Comparison of ENCODE assay signal across 15 cellular contexts in genomic region chr1:244371294-244372141, GRCh38.
DNase-seq lines count a peak whose midpoint lies in the region; ATAC-seq and TF ChIP-seq lines count a peak whose summit lies in the region.
"Had no signal": no experiment of that assay in that cellular context is flagged by ENCODE, and none has a peak within 500 bp of the region (broad histone marks: within the 10 kb centered on the region; RNA-seq: fewer than 3 reads in every experiment).

No MANE protein-coding gene starts in this region.

- H3K36me3 ChIP-seq in suprapubic skin: no peaks in the 10 kb centered on the region
- H3K36me3 ChIP-seq: pancreas had no signal

- H3K27me3 ChIP-seq in suprapubic skin: no peaks in the 10 kb centered on the region
- H3K27me3 ChIP-seq: pancreas had no signal

- no peak for TF ChIP-seq EP300 in suprapubic skin (IDR thresholded peaks at IDR 0.05)

- H3K4me3 ChIP-seq in suprapubic skin: no peak overlapping the region
- H3K4me3 ChIP-seq: pancreas had no signal

- ATAC-seq in activated CD8-positive, alpha-beta memory T cell treated with anti-CD3 and anti-CD28 coated beads, Interleukin-2, amount 10 ng/mL, durations not matched to agents 7 days and 5 days: peak; percentile 58
- ATAC-seq in HG03432 (IDR thresholded peaks at IDR 0.05; ENCODE audit: unreplicated experiment) (peak; percentile 85), WTC11 (no peak), GM21576 (IDR thresholded peaks at IDR 0.05; ENCODE audit: unreplicated experiment) (no peak), GM19397 (IDR thresholded peaks at IDR 0.05; ENCODE audit: unreplicated experiment) (no peak)
- ATAC-seq: activated CD8-positive, alpha-beta T cell treated with anti-CD3 and anti-CD28 coated beads for 36 hours; HCT116; pancreas had no signal

- POLR2A ChIA-PET in WTC11 (lab: Charles Lee): no interaction called here

- no peaks in the 10 kb centered on the region for H3K9me3 Mint-ChIP-seq in activated CD8-positive, alpha-beta memory T cell treated with anti-CD3 and anti-CD28 coated beads, Interleukin-2, amount 10 ng/mL, durations not matched to agents 7 days and 5 days (ENCODE audit: low read depth)
- H3K9me3 Mint-ChIP-seq in WTC11: no peaks in the 10 kb centered on the region
- H3K9me3 Mint-ChIP-seq: activated CD8-positive, alpha-beta T cell treated with anti-CD3 and anti-CD28 coated beads for 36 hours; T-helper 1 cell treated with Interleukin-12 subunit alpha and Interleukin-12 subunit beta and Interleukin-4 antibody, amounts not matched to agents 30 μg/mL and 1 μg/mL, for 36 hours had no signal

- H3K27ac ChIP-seq in suprapubic skin: peak overlapping the region; percentile 78
- H3K27ac ChIP-seq: pancreas had no signal

- no peaks in the 10 kb centered on the region for H3K27me3 Mint-ChIP-seq in activated CD8-positive, alpha-beta memory T cell treated with anti-CD3 and anti-CD28 coated beads, Interleukin-2, amount 10 ng/mL, durations not matched to agents 7 days and 5 days
- H3K27me3 Mint-ChIP-seq in WTC11 (ENCODE audit: low read depth): no peaks in the 10 kb centered on the region
- H3K27me3 Mint-ChIP-seq: activated CD8-positive, alpha-beta T cell treated with anti-CD3 and anti-CD28 coated beads for 36 hours; activated naive CD8-positive, alpha-beta T cell had no signal

- no peaks in the 10 kb centered on the region for H3K36me3 Mint-ChIP-seq in activated CD8-positive, alpha-beta memory T cell treated with anti-CD3 and anti-CD28 coated beads, Interleukin-2, amount 10 ng/mL, durations not matched to agents 7 days and 5 days
- no peaks in the 10 kb centered on the region for H3K36me3 Mint-ChIP-seq in WTC11
- H3K36me3 Mint-ChIP-seq: activated naive CD8-positive, alpha-beta T cell had no signal

- peak overlapping the region; percentile 30 for H3K27ac Mint-ChIP-seq in activated CD8-positive, alpha-beta memory T cell treated with anti-CD3 and anti-CD28 coated beads, Interleukin-2, amount 10 ng/mL, durations not matched to agents 7 days and 5 days
- H3K27ac Mint-ChIP-seq in WTC11: peak overlapping the region; percentile 54; the same call in 1 of the 2 replicates
- H3K27ac Mint-ChIP-seq: activated CD8-positive, alpha-beta T cell treated with anti-CD3 and anti-CD28 coated beads for 36 hours; activated naive CD8-positive, alpha-beta T cell; T-helper 1 cell treated with Interleukin-12 subunit alpha and Interleukin-12 subunit beta and Interleukin-4 antibody, amounts not matched to agents 30 μg/mL and 1 μg/mL, for 36 hours had no signal

- TF ChIP-seq CTCF in WTC11 (IDR thresholded peaks at IDR 0.05) (no peak), suprapubic skin (IDR thresholded peaks at IDR 0.05) (no peak)

- H3K4me1 ChIP-seq in suprapubic skin: peaks cover 23% of the 10 kb centered on the region
- H3K4me1 ChIP-seq: pancreas had no signal

- 50% methylated on average over 10 of the region's 10 CpGs for WGBS in suprapubic skin

- no peak for TF ChIP-seq POLR2A in suprapubic skin (IDR thresholded peaks at IDR 0.05)

- CTCF ChIA-PET in activated CD8-positive, alpha-beta memory T cell treated with anti-CD3 and anti-CD28 coated beads, Interleukin-2, amount 10 ng/mL, durations not matched to agents 7 days and 5 days (lab: Charles Lee): no interaction called here
- CTCF ChIA-PET in WTC11 (lab: Charles Lee): no interaction called here

- peak; percentile 49 for DNase-seq in activated CD8-positive, alpha-beta memory T cell treated with anti-CD3 and anti-CD28 coated beads, Interleukin-2, amount 10 ng/mL, durations not matched to agents 7 days and 5 days
- no peak for DNase-seq in activated CD8-positive, alpha-beta memory T cell treated with anti-CD3 and anti-CD28 coated beads, Interleukin-2, amount 50 U/mL, for 4 hours
- DNase-seq in WTC11 (ENCODE audit: low spot score) (no peak), suprapubic skin (ENCODE audit: low spot score in 2 of 2) (no peak), activated gamma-delta T cell (lab: John Stamatoyannopoulos, UW) (no peak)
- DNase-seq: activated CD8-positive, alpha-beta T cell treated with anti-CD3 and anti-CD28 coated beads for 36 hours; MM.1S; pancreas; stimulated activated CD4-positive, alpha-beta T cell treated with anti-CD3 and anti-CD28 coated beads, Interleukin-4, amount 100 ng/mL, for 24 hours had no signal

- H3K9me3 ChIP-seq in suprapubic skin: no peaks in the 10 kb centered on the region
- H3K9me3 ChIP-seq: pancreas had no signal

- no peak overlapping the region for H3K4me3 Mint-ChIP-seq in activated CD8-positive, alpha-beta memory T cell treated with anti-CD3 and anti-CD28 coated beads, Interleukin-2, amount 10 ng/mL, durations not matched to agents 7 days and 5 days
- no peak overlapping the region for H3K4me3 Mint-ChIP-seq in WTC11
- H3K4me3 Mint-ChIP-seq: activated CD8-positive, alpha-beta T cell treated with anti-CD3 and anti-CD28 coated beads for 36 hours; activated naive CD8-positive, alpha-beta T cell; T-helper 1 cell treated with Interleukin-12 subunit alpha and Interleukin-12 subunit beta and Interleukin-4 antibody, amounts not matched to agents 30 μg/mL and 1 μg/mL, for 36 hours had no signal

- peaks cover 14% of the 10 kb centered on the region for H3K4me1 Mint-ChIP-seq in activated CD8-positive, alpha-beta memory T cell treated with anti-CD3 and anti-CD28 coated beads, Interleukin-2, amount 10 ng/mL, durations not matched to agents 7 days and 5 days
- H3K4me1 Mint-ChIP-seq in WTC11: peaks cover 31% of the 10 kb centered on the region

TF ChIP-seq in WTC11, 78 proteins besides CTCF, POLR2A, EP300 and RAD21 (continues in another document):
- no peak for TF ChIP-seq ZSCAN18 (CRISPR knock-in tag; IDR thresholded peaks at IDR 0.05)
- no peak for TF ChIP-seq KAT7 (CRISPR knock-in tag; IDR thresholded peaks at IDR 0.05; ENCODE audit: borderline replicate concordance)
- TF ChIP-seq, protein P1, sequence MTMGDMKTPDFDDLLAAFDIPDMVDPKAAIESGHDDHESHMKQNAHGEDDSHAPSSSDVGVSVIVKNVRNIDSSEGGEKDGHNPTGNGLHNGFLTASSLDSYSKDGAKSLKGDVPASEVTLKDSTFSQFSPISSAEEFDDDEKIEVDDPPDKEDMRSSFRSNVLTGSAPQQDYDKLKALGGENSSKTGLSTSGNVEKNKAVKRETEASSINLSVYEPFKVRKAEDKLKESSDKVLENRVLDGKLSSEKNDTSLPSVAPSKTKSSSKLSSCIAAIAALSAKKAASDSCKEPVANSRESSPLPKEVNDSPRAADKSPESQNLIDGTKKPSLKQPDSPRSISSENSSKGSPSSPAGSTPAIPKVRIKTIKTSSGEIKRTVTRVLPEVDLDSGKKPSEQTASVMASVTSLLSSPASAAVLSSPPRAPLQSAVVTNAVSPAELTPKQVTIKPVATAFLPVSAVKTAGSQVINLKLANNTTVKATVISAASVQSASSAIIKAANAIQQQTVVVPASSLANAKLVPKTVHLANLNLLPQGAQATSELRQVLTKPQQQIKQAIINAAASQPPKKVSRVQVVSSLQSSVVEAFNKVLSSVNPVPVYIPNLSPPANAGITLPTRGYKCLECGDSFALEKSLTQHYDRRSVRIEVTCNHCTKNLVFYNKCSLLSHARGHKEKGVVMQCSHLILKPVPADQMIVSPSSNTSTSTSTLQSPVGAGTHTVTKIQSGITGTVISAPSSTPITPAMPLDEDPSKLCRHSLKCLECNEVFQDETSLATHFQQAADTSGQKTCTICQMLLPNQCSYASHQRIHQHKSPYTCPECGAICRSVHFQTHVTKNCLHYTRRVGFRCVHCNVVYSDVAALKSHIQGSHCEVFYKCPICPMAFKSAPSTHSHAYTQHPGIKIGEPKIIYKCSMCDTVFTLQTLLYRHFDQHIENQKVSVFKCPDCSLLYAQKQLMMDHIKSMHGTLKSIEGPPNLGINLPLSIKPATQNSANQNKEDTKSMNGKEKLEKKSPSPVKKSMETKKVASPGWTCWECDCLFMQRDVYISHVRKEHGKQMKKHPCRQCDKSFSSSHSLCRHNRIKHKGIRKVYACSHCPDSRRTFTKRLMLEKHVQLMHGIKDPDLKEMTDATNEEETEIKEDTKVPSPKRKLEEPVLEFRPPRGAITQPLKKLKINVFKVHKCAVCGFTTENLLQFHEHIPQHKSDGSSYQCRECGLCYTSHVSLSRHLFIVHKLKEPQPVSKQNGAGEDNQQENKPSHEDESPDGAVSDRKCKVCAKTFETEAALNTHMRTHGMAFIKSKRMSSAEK (CRISPR knock-in tag; IDR thresholded peaks at IDR 0.05; ENCODE audit: borderline replicate concordance): no peak
- no peak for TF ChIP-seq ZNF671 (CRISPR knock-in tag; IDR thresholded peaks at IDR 0.05)
- TF ChIP-seq EMX1 (CRISPR knock-in tag; IDR thresholded peaks at IDR 0.05): no peak
- no peak for TF ChIP-seq ZNF281 (CRISPR knock-in tag; IDR thresholded peaks at IDR 0.05)
- no peak for TF ChIP-seq ZNF121 (CRISPR knock-in tag; IDR thresholded peaks at IDR 0.05)
- TF ChIP-seq TCF7 (CRISPR knock-in tag; IDR thresholded peaks at IDR 0.05; ENCODE audit: low read depth): no peak

Comparison
In these comparisons a context has a peak if more than half of its experiments do, and no peak if none do; other contexts are left out.
1. ATAC-seq: peak in activated CD8-positive, alpha-beta memory T cell treated with anti-CD3 and anti-CD28 coated beads, Interleukin-2, amount 10 ng/mL, durations not matched to agents 7 days and 5 days (single experiment) and HG03432 (single experiment); none in WTC11 (single experiment), GM21576 (single experiment) and GM19397 (single experiment).